ENCODE assay signal across 9 cellular contexts in the genomic region with DNA sequence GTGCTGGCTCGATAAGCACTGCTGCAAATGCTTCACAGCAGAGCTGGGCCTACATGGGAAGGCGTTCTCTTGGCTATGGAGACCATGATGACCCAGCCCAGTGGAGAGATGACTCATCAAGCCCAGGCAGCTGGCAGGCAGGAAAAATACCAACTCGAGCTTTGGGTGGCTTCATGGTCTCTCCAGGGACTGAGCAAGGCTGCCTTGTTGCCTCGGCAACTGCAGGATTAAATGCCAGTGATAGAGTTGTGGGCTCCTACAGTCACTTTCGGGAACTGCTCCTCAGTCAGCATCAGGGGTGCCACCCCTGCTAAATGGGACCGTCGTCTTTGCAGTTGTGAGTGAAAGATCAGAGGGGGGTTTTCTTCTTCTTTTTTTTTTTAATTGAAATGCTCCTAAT. TPM values are rescaled to one million over a fixed set of nuclear protein-coding genes. Genes with fewer than 3 reads are reported as not detected.
DNase-seq lines count a peak whose midpoint lies in the region; ATAC-seq and TF ChIP-seq lines count a peak whose summit lies in the region.
"Had no signal": no experiment of that assay in that cellular context is flagged by ENCODE, and none has a peak within 500 bp of the region (broad histone marks: within the 10 kb centered on the region; RNA-seq: fewer than 3 reads in every experiment).

No MANE protein-coding gene starts in this region.

- peak; percentile 82 for DNase-seq in Daoy (ENCODE audit: low read depth)
- peak; percentile 56 for DNase-seq in NCI-H2196 (lab: John Stamatoyannopoulos, UW; ENCODE audit: unreplicated experiment)
- DNase-seq in dermis microvascular lymphatic vessel endothelial cell (ENCODE audit: low read depth in 2 of 2), result peak; percentile 17 to 62
- DNase-seq in progenitor cell of endocrine pancreas (ENCODE audit: low spot score, unreplicated experiment), result no peak
- DNase-seq in retina, result no peak
- no peak for DNase-seq in G401 (ENCODE audit: low spot score)
- DNase-seq: heart left ventricle had no signal

- in situ Hi-C loops in G401 (cut with HindIII; ENCODE audit: low sequenced_read_pairs), result no loop called here

- H3K4me3 Mint-ChIP-seq in progenitor cell of endocrine pancreas (ENCODE audit: low read depth), result no peak overlapping the region

- peak; percentile 16 for TF ChIP-seq CTCF in progenitor cell of endocrine pancreas (IDR thresholded peaks at IDR 0.05; ENCODE audit: unreplicated experiment)

- ATAC-seq in HG02981 (IDR thresholded peaks at IDR 0.05; ENCODE audit: unreplicated experiment) (no peak), GM21619 (IDR thresholded peaks at IDR 0.05; ENCODE audit: unreplicated experiment) (no peak)

- no peaks in the 10 kb centered on the region for H3K9me3 Mint-ChIP-seq in progenitor cell of endocrine pancreas (ENCODE audit: low read depth)

- no peaks in the 10 kb centered on the region for H3K27me3 Mint-ChIP-seq in progenitor cell of endocrine pancreas

- H3K4me1 Mint-ChIP-seq in progenitor cell of endocrine pancreas (ENCODE audit: low read depth), result peaks cover 14% of the 10 kb centered on the region

- peak overlapping the region; percentile 10 for H3K27ac Mint-ChIP-seq in progenitor cell of endocrine pancreas

- peaks cover 39% of the 10 kb centered on the region for H3K36me3 Mint-ChIP-seq in progenitor cell of endocrine pancreas (ENCODE audit: insufficient read depth)

RNA-seq across cellular contexts. Expression of gene MYZAP, which starts 54.6 kb away (rescaled TPM):
- total RNA-seq in Daoy (2014; rRNA removed; shearing (Covaris generic)), result 1.2 and 1.4 TPM in 2 replicates
- total RNA-seq in dermis microvascular lymphatic vessel endothelial cell (37.2 and 45.7 TPM in 2 replicates), progenitor cell of endocrine pancreas (11.5 and 11.9 TPM in 2 replicates)
- total RNA-seq in G401 (2014; rRNA removed; shearing (Covaris generic)), result 0.06 and 3.4 TPM in 2 replicates

Comparison
In these comparisons a context has a peak if more than half of its experiments do, and no peak if none do; other contexts are left out.
1. DNase-seq: peak in Daoy (single experiment), NCI-H2196 (single experiment) and dermis microvascular lymphatic vessel endothelial cell (2 of 2); none in progenitor cell of endocrine pancreas (single experiment), retina (single experiment) and G401 (single experiment).